ENCODE assay signal across 8 cellular contexts in genomic region chr6:15247750-15248450, GRCh38. TPM values are rescaled to one million over a fixed set of nuclear protein-coding genes. Genes with fewer than 3 reads are reported as not detected.
DNase-seq lines count a peak whose midpoint lies in the region; ATAC-seq, FAIRE-seq and TF ChIP-seq lines count a peak whose summit lies in the region.

No MANE protein-coding gene starts in this region.

- H3K27ac ChIP-seq in SK-N-MC: peak overlapping the region; percentile 25
- peak overlapping the region; percentile 94 to 95 for H3K27ac ChIP-seq in right atrium auricular region
- H3K27ac ChIP-seq in rectal smooth muscle tissue (ENCODE audit: low read depth, low read length): peak overlapping the region; percentile 63

- peak; percentile 16 for DNase-seq in SKM-1 treated with dmso at 0.1 percent for 144 hours (lab: John Stamatoyannopoulos, UW; ENCODE audit: unreplicated experiment)
- DNase-seq in SKM-1 (lab: John Stamatoyannopoulos, UW; ENCODE audit: unreplicated experiment): no peak
- no peak for DNase-seq in SK-N-MC (ENCODE audit: low read depth, low spot score)
- peak; percentile 49 for DNase-seq in amniotic epithelial cell (ENCODE audit: low read depth)
- DNase-seq in right atrium auricular region (ENCODE audit: low spot score): peak; percentile 72
- peak; percentile 66 for DNase-seq in urothelium cell line (ENCODE audit: low spot score)

- peaks cover 0 to 39% of the 10 kb centered on the region in 2 donors for H3K4me1 ChIP-seq in right atrium auricular region
- H3K4me1 ChIP-seq in rectal smooth muscle tissue (ENCODE audit: control insufficient read depth, insufficient read depth, low read length): no peaks in the 10 kb centered on the region

- no peak for FAIRE-seq in urothelium cell line (lab: Jason Lieb, UNC)

- H3K36me3 ChIP-seq in SK-N-MC (ENCODE audit: insufficient read depth, low read length) (no peaks in the 10 kb centered on the region), right atrium auricular region (no peaks in the 10 kb centered on the region), rectal smooth muscle tissue (ENCODE audit: control insufficient read depth, insufficient read depth, low read length) (no peaks in the 10 kb centered on the region)

- H3K9ac ChIP-seq in SK-N-MC (ENCODE audit: insufficient read length) (peak overlapping the region; percentile 93), rectal smooth muscle tissue (ENCODE audit: low read length) (peak overlapping the region; percentile 84)

- TF ChIP-seq CTCF in right atrium auricular region (IDR thresholded peaks at IDR 0.05): peak; percentile 66 to 69

- no peaks in the 10 kb centered on the region for H3K9me3 ChIP-seq in SK-N-MC (ENCODE audit: low read depth, low read length)
- no peaks in the 10 kb centered on the region for H3K9me3 ChIP-seq in right atrium auricular region

- H3K4me3 ChIP-seq in SK-N-MC: peak overlapping the region; percentile 93
- H3K4me3 ChIP-seq in right atrium auricular region: peak overlapping the region; percentile 88 to 95
- H3K4me3 ChIP-seq in rectal smooth muscle tissue (ENCODE audit: low read length): peak overlapping the region; percentile 95

- ATAC-seq in HG03439 (IDR thresholded peaks at IDR 0.05; ENCODE audit: unreplicated experiment): peak; percentile 9

- no peaks in the 10 kb centered on the region for H3K27me3 ChIP-seq in right atrium auricular region
- H3K27me3 ChIP-seq in rectal smooth muscle tissue (ENCODE audit: control insufficient read depth, insufficient read depth, low read length): no peaks in the 10 kb centered on the region

RNA-seq across cellular contexts. Expression of gene JARID2, which starts 2.0 kb away (rescaled TPM):
- 1 to 10 TPM; 6.5 to 6.7 TPM for total RNA-seq in right atrium auricular region

Comparison
In these comparisons a context has a peak if more than half of its experiments do, and no peak if none do; other contexts are left out.
1. DNase-seq: peak in SKM-1 treated with dmso at 0.1 percent for 144 hours (single experiment), amniotic epithelial cell (single experiment), right atrium auricular region (single experiment) and urothelium cell line (single experiment); none in SKM-1 (single experiment) and SK-N-MC (single experiment).
2. H3K27ac ChIP-seq: peak in every context shown above with its lines; median percentile 94 in right atrium auricular region; 63 in rectal smooth muscle tissue; 25 in SK-N-MC.
3. Peak in every context shown above with its lines, with median percentiles within 50 percentile points of each other: H3K4me3 ChIP-seq.